In genomic region chr15:57348081-57348480, GRCh38 we compare ENCODE assay signal across 40 cellular contexts. TPM values are rescaled to one million over a fixed set of nuclear protein-coding genes. Genes with fewer than 3 reads are reported as not detected.
"Had no signal": no experiment of that assay in that cellular context is flagged by ENCODE, and none has a peak within 500 bp of the region (broad histone marks: within the 10 kb centered on the region; RNA-seq: fewer than 3 reads in every experiment).

No MANE protein-coding gene starts in this region.

- H3K4me1 ChIP-seq: adrenal gland, ascending aorta, breast epithelium had no signal

- FAIRE-seq: astrocyte, bronchial epithelial cell had no signal

- H3K27me3 Mint-ChIP-seq: activated naive CD4-positive, alpha-beta T cell treated with anti-CD3 and anti-CD28 coated beads, Interleukin-2, amount 50 U/mL, for 24 hours; activated naive CD8-positive, alpha-beta T cell; activated naive CD8-positive, alpha-beta T cell treated with anti-CD3 and anti-CD28 coated beads for 36 hours; activated naive CD8-positive, alpha-beta T cell treated with anti-CD3 and anti-CD28 coated beads, Interleukin-2, amount 50 U/mL, for 24 hours; activated T-cell treated with anti-CD3 and anti-CD28 coated beads, Interleukin-2, amount 50 U/mL, for 24 hours had no signal

- H3K4me1 Mint-ChIP-seq: activated naive CD4-positive, alpha-beta T cell treated with anti-CD3 and anti-CD28 coated beads, Interleukin-2, amount 10 ng/mL, durations not matched to agents 7 days and 5 days; activated naive CD4-positive, alpha-beta T cell treated with anti-CD3 and anti-CD28 coated beads, Interleukin-2, amount 50 U/mL, for 24 hours; activated naive CD8-positive, alpha-beta T cell treated with anti-CD3 and anti-CD28 coated beads for 36 hours; activated naive CD8-positive, alpha-beta T cell treated with anti-CD3 and anti-CD28 coated beads, Interleukin-2, amount 10 ng/mL, durations not matched to agents 7 days and 5 days; activated naive CD8-positive, alpha-beta T cell treated with anti-CD3 and anti-CD28 coated beads, Interleukin-2, amount 50 U/mL, for 24 hours; activated T-helper 17 cell treated with anti-CD3 and anti-CD28 coated beads, Interleukin-2, amount 50 U/mL, for 72 hours; central memory CD8-positive, alpha-beta T cell had no signal

- H3K4me3 Mint-ChIP-seq: activated naive CD4-positive, alpha-beta T cell treated with anti-CD3 and anti-CD28 coated beads for 36 hours; activated naive CD4-positive, alpha-beta T cell treated with anti-CD3 and anti-CD28 coated beads, Interleukin-2, amount 10 ng/mL, durations not matched to agents 7 days and 5 days; activated naive CD4-positive, alpha-beta T cell treated with anti-CD3 and anti-CD28 coated beads, Interleukin-2, amount 50 U/mL, for 24 hours; activated naive CD8-positive, alpha-beta T cell; activated naive CD8-positive, alpha-beta T cell treated with anti-CD3 and anti-CD28 coated beads for 36 hours; activated naive CD8-positive, alpha-beta T cell treated with anti-CD3 and anti-CD28 coated beads, Interleukin-2, amount 10 ng/mL, durations not matched to agents 7 days and 5 days; activated naive CD8-positive, alpha-beta T cell treated with anti-CD3 and anti-CD28 coated beads, Interleukin-2, amount 50 U/mL, for 24 hours; activated T-cell treated with anti-CD3 and anti-CD28 coated beads, Interleukin-2, amount 50 U/mL, for 24 hours; activated T-cell treated with anti-CD3 and anti-CD28 coated beads, Interleukin-2, amount 50 U/mL, for 4 hours; activated T-cell treated with anti-CD3 and anti-CD28 coated beads, Interleukin-2, amount 50 U/mL, for 72 hours; activated T-helper 1 cell treated with anti-CD3 and anti-CD28 coated beads, Interleukin-12 subunit alpha, Interleukin-12 subunit beta, Interleukin-2, Interleukin-4 antibody, amounts not matched to agents 30 ng/mL and 10 ng/mL and 1 ng/mL, durations not matched to agents 14 hours and 24 hours and 36 hours; activated T-helper 17 cell treated with anti-CD3 and anti-CD28 coated beads, Interleukin-2, amount 50 U/mL, for 72 hours; brain; central memory CD8-positive, alpha-beta T cell had no signal

- H3K27me3 ChIP-seq: adrenal gland, ascending aorta, body of pancreas, brain microvascular endothelial cell, breast epithelium, cardiac muscle cell had no signal

- H3K36me3 Mint-ChIP-seq: activated naive CD4-positive, alpha-beta T cell treated with anti-CD3 and anti-CD28 coated beads, Interleukin-2, amount 10 ng/mL, durations not matched to agents 7 days and 5 days; activated naive CD4-positive, alpha-beta T cell treated with anti-CD3 and anti-CD28 coated beads, Interleukin-2, amount 50 U/mL, for 24 hours; activated naive CD4-positive, alpha-beta T cell treated with anti-CD3 and anti-CD28 coated beads, Interleukin-2, amount 50 U/mL, for 72 hours; activated naive CD8-positive, alpha-beta T cell; activated naive CD8-positive, alpha-beta T cell treated with anti-CD3 and anti-CD28 coated beads for 36 hours; activated naive CD8-positive, alpha-beta T cell treated with anti-CD3 and anti-CD28 coated beads, Interleukin-2, amount 10 ng/mL, durations not matched to agents 7 days and 5 days had no signal

- H3K9me3 ChIP-seq: adrenal gland, ascending aorta, body of pancreas, breast epithelium had no signal

- H3K4me3 ChIP-seq: adrenal gland, ascending aorta, body of pancreas, breast epithelium, cardiac muscle cell had no signal

- H3K27ac Mint-ChIP-seq: activated naive CD4-positive, alpha-beta T cell treated with anti-CD3 and anti-CD28 coated beads for 36 hours; activated naive CD4-positive, alpha-beta T cell treated with anti-CD3 and anti-CD28 coated beads, Interleukin-2, amount 10 ng/mL, durations not matched to agents 7 days and 5 days; activated naive CD4-positive, alpha-beta T cell treated with anti-CD3 and anti-CD28 coated beads, Interleukin-2, amount 50 U/mL, for 24 hours; activated naive CD4-positive, alpha-beta T cell treated with anti-CD3 and anti-CD28 coated beads, Interleukin-2, amount 50 U/mL, for 72 hours; activated naive CD8-positive, alpha-beta T cell; activated naive CD8-positive, alpha-beta T cell treated with anti-CD3 and anti-CD28 coated beads for 36 hours; activated naive CD8-positive, alpha-beta T cell treated with anti-CD3 and anti-CD28 coated beads, Interleukin-2, amount 10 ng/mL, durations not matched to agents 7 days and 5 days; activated naive CD8-positive, alpha-beta T cell treated with anti-CD3 and anti-CD28 coated beads, Interleukin-2, amount 50 U/mL, for 24 hours; activated T-cell treated with anti-CD3 and anti-CD28 coated beads, Interleukin-2, amount 50 U/mL, for 24 hours; activated T-cell treated with anti-CD3 and anti-CD28 coated beads, Interleukin-2, amount 50 U/mL, for 72 hours; activated T-helper 1 cell treated with anti-CD3 and anti-CD28 coated beads, Interleukin-12 subunit alpha, Interleukin-12 subunit beta, Interleukin-2, Interleukin-4 antibody, amounts not matched to agents 30 ng/mL and 10 ng/mL and 1 ng/mL, durations not matched to agents 14 hours and 24 hours and 36 hours; activated T-helper 17 cell treated with anti-CD3 and anti-CD28 coated beads, Interleukin-2, amount 50 U/mL, for 72 hours; activated T-helper 2 cell treated with anti-CD3 and anti-CD28 coated beads, Interferon-gamma antibody, Interleukin-2, Interleukin-4, amounts not matched to agents 10 μg/mL and 5 μg/mL and 100 μg/mL, durations not matched to agents 14 hours and 24 hours and 36 hours; brain had no signal

- H3K9me3 Mint-ChIP-seq: activated naive CD4-positive, alpha-beta T cell treated with anti-CD3 and anti-CD28 coated beads for 36 hours; activated naive CD4-positive, alpha-beta T cell treated with anti-CD3 and anti-CD28 coated beads, Interleukin-2, amount 10 ng/mL, durations not matched to agents 7 days and 5 days; activated naive CD4-positive, alpha-beta T cell treated with anti-CD3 and anti-CD28 coated beads, Interleukin-2, amount 50 U/mL, for 24 hours; activated naive CD4-positive, alpha-beta T cell treated with anti-CD3 and anti-CD28 coated beads, Interleukin-2, amount 50 U/mL, for 72 hours; activated naive CD8-positive, alpha-beta T cell treated with anti-CD3 and anti-CD28 coated beads for 36 hours; activated naive CD8-positive, alpha-beta T cell treated with anti-CD3 and anti-CD28 coated beads, Interleukin-2, amount 10 ng/mL, durations not matched to agents 7 days and 5 days; activated naive CD8-positive, alpha-beta T cell treated with anti-CD3 and anti-CD28 coated beads, Interleukin-2, amount 50 U/mL, for 24 hours; activated T-cell treated with anti-CD3 and anti-CD28 coated beads, Interleukin-2, amount 50 U/mL, for 24 hours; activated T-cell treated with anti-CD3 and anti-CD28 coated beads, Interleukin-2, amount 50 U/mL, for 4 hours; activated T-cell treated with anti-CD3 and anti-CD28 coated beads, Interleukin-2, amount 50 U/mL, for 72 hours; activated T-helper 1 cell treated with anti-CD3 and anti-CD28 coated beads, Interleukin-12 subunit alpha, Interleukin-12 subunit beta, Interleukin-2, Interleukin-4 antibody, amounts not matched to agents 30 ng/mL and 10 ng/mL and 1 ng/mL, durations not matched to agents 14 hours and 24 hours and 36 hours; activated T-helper 17 cell treated with anti-CD3 and anti-CD28 coated beads, Interleukin-2, amount 50 U/mL, for 72 hours; activated T-helper 2 cell treated with anti-CD3 and anti-CD28 coated beads, Interferon-gamma antibody, Interleukin-2, Interleukin-4, amounts not matched to agents 10 μg/mL and 5 μg/mL and 100 μg/mL, durations not matched to agents 14 hours and 24 hours and 36 hours; central memory CD8-positive, alpha-beta T cell had no signal

- H3K36me3 ChIP-seq: adrenal gland, ascending aorta, brain microvascular endothelial cell, breast epithelium, cardiac muscle cell had no signal

- DNase-seq: activated effector memory CD4-positive, alpha-beta T cell treated with anti-CD3 and anti-CD28 coated beads, Interleukin-2, amount 50 U/mL, for 16 hours; activated effector memory CD4-positive, alpha-beta T cell treated with Interleukin-2 at 50 U/mL for 16 hours; activated gamma-delta T cell; activated gamma-delta T cell treated with Interleukin-2 at 50 U/mL for 16 hours; activated naive CD4-positive, alpha-beta T cell; activated naive CD4-positive, alpha-beta T cell treated with anti-CD3 and anti-CD28 coated beads for 36 hours; activated naive CD4-positive, alpha-beta T cell treated with anti-CD3 and anti-CD28 coated beads, Interleukin-2, amount 10 ng/mL, durations not matched to agents 7 days and 5 days; activated naive CD4-positive, alpha-beta T cell treated with anti-CD3 and anti-CD28 coated beads, Interleukin-2, amount 50 U/mL, for 16 hours; activated naive CD4-positive, alpha-beta T cell treated with Interleukin-2 at 50 U/mL for 16 hours; activated naive CD8-positive, alpha-beta T cell treated with anti-CD3 and anti-CD28 coated beads for 36 hours; activated naive CD8-positive, alpha-beta T cell treated with anti-CD3 and anti-CD28 coated beads, Interleukin-2, amount 10 ng/mL, durations not matched to agents 7 days and 5 days; activated naive CD8-positive, alpha-beta T cell treated with anti-CD3 and anti-CD28 coated beads, Interleukin-2, amount 50 U/mL, for 24 hours; activated T-cell treated with anti-CD3 and anti-CD28 coated beads, Interleukin-2, amount 50 U/mL, for 1 hour; activated T-cell treated with anti-CD3 and anti-CD28 coated beads, Interleukin-2, amount 50 U/mL, for 24 hours; activated T-cell treated with anti-CD3 and anti-CD28 coated beads, Interleukin-2, amount 50 U/mL, for 4 hours; activated T-cell treated with anti-CD3 and anti-CD28 coated beads, Interleukin-2, amount 50 U/mL, for 48 hours; activated T-cell treated with anti-CD3 and anti-CD28 coated beads, Interleukin-2, amount 50 U/mL, for 72 hours; adrenal gland; amniotic stem cell; amygdala; anterior cingulate cortex; aorta; body of pancreas; brain microvascular endothelial cell; caudate nucleus; central memory CD4-positive, alpha-beta T cell; cerebellar nuclear complex had no signal

- H3K27ac ChIP-seq: adrenal gland, ascending aorta, body of pancreas, brain microvascular endothelial cell, breast epithelium, cardiac muscle cell had no signal

- ATAC-seq: activated naive CD4-positive, alpha-beta T cell treated with anti-CD3 and anti-CD28 coated beads, Interleukin-2, amount 50 U/mL, for 72 hours; activated naive CD8-positive, alpha-beta T cell treated with anti-CD3 and anti-CD28 coated beads, Interleukin-2, amount 50 U/mL, for 24 hours; activated T-cell treated with anti-CD3 and anti-CD28 coated beads, Interleukin-2, amount 50 U/mL, for 4 hours; activated T-cell treated with anti-CD3 and anti-CD28 coated beads, Interleukin-2, amount 50 U/mL, for 72 hours; activated T-helper 17 cell treated with anti-CD3 and anti-CD28 coated beads, Interleukin-2, amount 50 U/mL, for 72 hours; body of pancreas had no signal

RNA-seq across cellular contexts. Expression of gene CGNL1, which starts 28.2 kb away (rescaled TPM):
- total RNA-seq: activated naive CD4-positive, alpha-beta T cell treated with anti-CD3 and anti-CD28 coated beads for 36 hours; activated naive CD4-positive, alpha-beta T cell treated with anti-CD3 and anti-CD28 coated beads, Interleukin-2, amount 50 U/mL, for 72 hours; activated naive CD8-positive, alpha-beta T cell treated with anti-CD3 and anti-CD28 coated beads for 36 hours; activated naive CD8-positive, alpha-beta T cell treated with anti-CD3 and anti-CD28 coated beads, Interleukin-2, amount 10 ng/mL, durations not matched to agents 7 days and 5 days; activated T-cell treated with anti-CD3 and anti-CD28 coated beads, Interleukin-2, amount 50 U/mL, for 72 hours; activated T-helper 1 cell treated with anti-CD3 and anti-CD28 coated beads, Interleukin-12 subunit alpha, Interleukin-12 subunit beta, Interleukin-2, Interleukin-4 antibody, amounts not matched to agents 30 ng/mL and 10 ng/mL and 1 ng/mL, durations not matched to agents 14 hours and 24 hours and 36 hours; activated T-helper 17 cell treated with anti-CD3 and anti-CD28 coated beads, Interleukin-2, amount 50 U/mL, for 72 hours; activated T-helper 2 cell treated with anti-CD3 and anti-CD28 coated beads, Interferon-gamma antibody, Interleukin-2, Interleukin-4, amounts not matched to agents 10 μg/mL and 5 μg/mL and 100 μg/mL, durations not matched to agents 14 hours and 24 hours and 36 hours had no signal
